ENCODE assay signal across 7 cellular contexts in the genomic region with DNA sequence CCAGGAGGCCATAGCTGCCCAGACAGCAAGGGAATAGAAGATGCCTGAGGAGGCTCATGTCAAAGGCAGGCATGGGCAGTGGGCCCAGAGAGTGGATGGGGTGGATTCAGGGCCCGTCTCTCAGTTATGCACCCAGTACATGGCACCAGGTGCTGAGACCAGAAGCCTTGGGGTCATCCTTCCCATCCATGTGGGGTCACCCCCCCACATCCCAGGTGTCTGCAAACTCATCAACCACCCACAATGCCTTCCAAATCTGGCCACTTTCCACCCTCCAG.
DNase-seq lines count a peak whose midpoint lies in the region; ATAC-seq and TF ChIP-seq lines count a peak whose summit lies in the region.
"Not testable (repeated sequence)": the region's sequence is repeated elsewhere in the genome, so short reads cannot be mapped to it uniquely, and the experiment has no call there.

No MANE protein-coding gene starts in this region.

- H3K4me3 ChIP-seq in MM.1S (ENCODE audit: low read length) (0 out of 2 replicates have a peak overlapping the region, but pooled peaks have one; percentile 53), osteoblast (ENCODE audit: insufficient read depth, low read length) (peak overlapping the region; percentile 0)
- H3K4me3 ChIP-seq in ascending aorta, gastroesophageal sphincter, lower lobe of right lung: not testable (repeated sequence)

- not testable (repeated sequence) for H3K9me2 ChIP-seq in MM.1S (replicated peaks; ENCODE audit: insufficient read depth, low read length)

- intact Hi-C loops in ascending aorta (cut with DNase I); lower lobe of right lung (cut with DNase I): not testable (repeated sequence)

- H3K4me3 Mint-ChIP-seq in stimulated activated effector memory CD8-positive, alpha-beta T cell treated with anti-CD3 and anti-CD28 coated beads, Interleukin-12 subunit alpha, Interleukin-12 subunit beta, amount 100 ng/mL, for 72 hours, result not testable (repeated sequence)

- not testable (repeated sequence) for H3K9me3 ChIP-seq in MM.1S (replicated peaks; ENCODE audit: insufficient read depth, low read length); ascending aorta; gastroesophageal sphincter; lower lobe of right lung; osteoblast (ENCODE audit: low read depth, low read length)

- not testable (repeated sequence) for H4K20me1 ChIP-seq in MM.1S (ENCODE audit: insufficient read depth, low read length); osteoblast (ENCODE audit: insufficient read depth, low read length)

- H3K36me3 Mint-ChIP-seq in stimulated activated effector memory CD8-positive, alpha-beta T cell treated with anti-CD3 and anti-CD28 coated beads, Interleukin-12 subunit alpha, Interleukin-12 subunit beta, amount 100 ng/mL, for 72 hours, result not testable (repeated sequence)

- H3K9me3 Mint-ChIP-seq in stimulated activated effector memory CD8-positive, alpha-beta T cell treated with anti-CD3 and anti-CD28 coated beads, Interleukin-12 subunit alpha, Interleukin-12 subunit beta, amount 100 ng/mL, for 72 hours, result not testable (repeated sequence)

- H3K9ac ChIP-seq in MM.1S (ENCODE audit: low read length), result not testable (repeated sequence)

- ATAC-seq in GM18511 (IDR thresholded peaks at IDR 0.05; ENCODE audit: unreplicated experiment) (peak; percentile 2), lower lobe of right lung (peak in 1 of 2 donors; percentile 9)
- not testable (repeated sequence) for ATAC-seq in gastroesophageal sphincter; stimulated activated effector memory CD8-positive, alpha-beta T cell treated with anti-CD3 and anti-CD28 coated beads, Interleukin-12 subunit alpha, Interleukin-12 subunit beta, amount 100 ng/mL, for 72 hours

- not testable (repeated sequence) for TF ChIP-seq CTCF in MM.1S (IDR thresholded peaks at IDR 0.05; ENCODE audit: low read length); ascending aorta (IDR thresholded peaks at IDR 0.05); gastroesophageal sphincter (IDR thresholded peaks at IDR 0.05); lower lobe of right lung (IDR thresholded peaks at IDR 0.05); osteoblast (IDR thresholded peaks at IDR 0.05; ENCODE audit: extremely low read depth, low read depth, low read length)

- H3K79me2 ChIP-seq in MM.1S (ENCODE audit: low read length); osteoblast (ENCODE audit: insufficient read depth, low read length): not testable (repeated sequence)

- not testable (repeated sequence) for H3K27me3 ChIP-seq in MM.1S (replicated peaks; ENCODE audit: insufficient read depth, low read length); ascending aorta; gastroesophageal sphincter; osteoblast (ENCODE audit: insufficient read depth, low read length)
- H3K27me3 ChIP-seq in lower lobe of right lung (ENCODE audit: low read depth), result peaks cover 19% of the 10 kb centered on the region

- TF ChIP-seq EP300 in gastroesophageal sphincter (IDR thresholded peaks at IDR 0.05), result not testable (repeated sequence)

- 50% methylated on average over 1 of the region's 1 CpG; no CpG with 5 or more reads in 1 of the 2 donors for WGBS in gastroesophageal sphincter (ENCODE audit: low coverage in 1 of 2), 2 donors

- H3K27ac ChIP-seq in MM.1S (ENCODE audit: low read length) (peak overlapping the region; percentile 84; the same call in 1 of the 2 replicates), ascending aorta (peak overlapping the region; percentile 70 to 76), gastroesophageal sphincter (peak overlapping the region in 3 of 4 donors; percentile 36 to 42 (median 41)), lower lobe of right lung (peak overlapping the region; percentile 53), osteoblast (ENCODE audit: low read depth, low read length) (peak overlapping the region; percentile 1)

- peak overlapping the region; percentile 39 for H3K27ac Mint-ChIP-seq in stimulated activated effector memory CD8-positive, alpha-beta T cell treated with anti-CD3 and anti-CD28 coated beads, Interleukin-12 subunit alpha, Interleukin-12 subunit beta, amount 100 ng/mL, for 72 hours

- not testable (repeated sequence) for DNase-seq in MM.1S; ascending aorta (ENCODE audit: low spot score in 2 of 2); lower lobe of right lung; osteoblast (ENCODE audit: insufficient read length, low spot score, missing footprints); stimulated activated effector memory CD8-positive, alpha-beta T cell treated with anti-CD3 and anti-CD28 coated beads, Interleukin-12 subunit alpha, Interleukin-12 subunit beta, amount 100 ng/mL, for 72 hours (ENCODE audit: low spot score in 2 of 2)

- H3K36me3 ChIP-seq in MM.1S (replicated peaks; ENCODE audit: insufficient read depth, low read length); gastroesophageal sphincter; lower lobe of right lung; osteoblast (ENCODE audit: insufficient read depth, low read length): not testable (repeated sequence)
- peaks cover 7 to 11% of the 10 kb centered on the region in 2 donors for H3K36me3 ChIP-seq in ascending aorta

- peak overlapping the region; percentile 95 for H3K4me2 ChIP-seq in MM.1S (ENCODE audit: low read depth, low read length)
- H3K4me2 ChIP-seq in osteoblast (ENCODE audit: insufficient read depth, low read length), result peak overlapping the region; percentile 42

- not testable (repeated sequence) for H2AFZ ChIP-seq in MM.1S (ENCODE audit: low read length); osteoblast (ENCODE audit: low read length)

- H3K4me1 ChIP-seq in MM.1S (ENCODE audit: low read length) (peaks cover 45% of the 10 kb centered on the region), ascending aorta (peaks cover 15 to 29% of the 10 kb centered on the region in 2 donors), gastroesophageal sphincter (peaks cover 0 to 35% (median 16%) of the 10 kb centered on the region in 3 donors), lower lobe of right lung (peaks cover 24% of the 10 kb centered on the region), osteoblast (ENCODE audit: insufficient read depth, low read length) (peaks cover 26% of the 10 kb centered on the region)

- H3F3A ChIP-seq in MM.1S (ENCODE audit: insufficient read depth, low read length), result peaks cover 22% of the 10 kb centered on the region

- TF ChIP-seq POLR2A in gastroesophageal sphincter (IDR thresholded peaks at IDR 0.05), result not testable (repeated sequence)

- peaks cover 33% of the 10 kb centered on the region for H3K4me1 Mint-ChIP-seq in stimulated activated effector memory CD8-positive, alpha-beta T cell treated with anti-CD3 and anti-CD28 coated beads, Interleukin-12 subunit alpha, Interleukin-12 subunit beta, amount 100 ng/mL, for 72 hours

Comparison
In these comparisons a context has a peak if more than half of its experiments do, and no peak if none do; other contexts are left out.
1. H3K27ac ChIP-seq: peak in every context shown above with its lines; median percentile 84 in MM.1S; 73 in ascending aorta; 53 in lower lobe of right lung; 41 in gastroesophageal sphincter; 1 in osteoblast.